20 cellular contexts compared by ENCODE assay signal in the genomic region with DNA sequence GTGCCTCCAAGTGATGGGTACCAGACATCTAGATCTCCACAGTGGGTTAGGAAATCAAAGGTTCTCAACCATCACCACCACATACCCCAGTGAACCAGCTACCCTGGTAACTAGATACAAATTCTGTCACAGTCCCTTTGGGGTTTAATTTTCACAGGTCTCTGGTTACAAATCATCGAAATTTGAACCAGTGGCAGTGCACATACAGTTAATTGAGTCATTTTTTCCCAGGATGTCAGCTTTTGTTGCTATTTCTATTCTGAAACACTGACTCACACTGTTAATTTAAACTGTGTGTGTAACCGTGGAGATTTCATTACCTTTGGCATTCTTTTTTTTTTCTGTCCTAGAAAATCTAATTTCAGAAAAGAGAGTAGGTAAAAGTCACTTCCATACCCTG.
DNase-seq lines count a peak whose midpoint lies in the region; ATAC-seq, FAIRE-seq and TF ChIP-seq lines count a peak whose summit lies in the region.
"Had no signal": no experiment of that assay in that cellular context is flagged by ENCODE, and none has a peak within 500 bp of the region (broad histone marks: within the 10 kb centered on the region; RNA-seq: fewer than 3 reads in every experiment).

No MANE protein-coding gene starts in this region.

- no peak overlapping the region for H3K27ac Mint-ChIP-seq in activated CD8-positive, alpha-beta T cell treated with anti-CD3 and anti-CD28 coated beads, Interleukin-2, amount 10 ng/mL, durations not matched to agents 7 days and 5 days
- H3K27ac Mint-ChIP-seq: B cell; CD4-positive, alpha-beta memory T cell had no signal

- no peak for FAIRE-seq in bronchial epithelial cell (lab: Jason Lieb, UNC)
- FAIRE-seq: D721Med, GM19239, H54 had no signal

- no peak overlapping the region for H3K4me3 ChIP-seq in bronchial epithelial cell (ENCODE audit: low read depth, low read length)

- H3K36me3 ChIP-seq in bronchial epithelial cell (ENCODE audit: control insufficient read depth, insufficient read depth, low read length): no peaks in the 10 kb centered on the region

- POLR2A ChIA-PET in activated CD8-positive, alpha-beta T cell treated with anti-CD3 and anti-CD28 coated beads, Interleukin-2, amount 10 ng/mL, durations not matched to agents 7 days and 5 days (lab: Charles Lee): no interaction called here

- H3K9me3 Mint-ChIP-seq in activated CD8-positive, alpha-beta T cell treated with anti-CD3 and anti-CD28 coated beads, Interleukin-2, amount 10 ng/mL, durations not matched to agents 7 days and 5 days (ENCODE audit: insufficient read depth): no peaks in the 10 kb centered on the region

- no peaks in the 10 kb centered on the region for H3K27me3 ChIP-seq in bronchial epithelial cell (ENCODE audit: control insufficient read depth, insufficient read depth, low read length)

- H3K36me3 Mint-ChIP-seq in activated CD8-positive, alpha-beta T cell treated with anti-CD3 and anti-CD28 coated beads, Interleukin-2, amount 10 ng/mL, durations not matched to agents 7 days and 5 days (ENCODE audit: low read depth): no peaks in the 10 kb centered on the region
- H3K36me3 Mint-ChIP-seq: CD4-positive, alpha-beta memory T cell had no signal

- no peak for TF ChIP-seq CTCF in bronchial epithelial cell (IDR thresholded peaks at IDR 0.05; ENCODE audit: insufficient read depth, low read length, severe bottlenecking)

- CTCF ChIA-PET in activated CD8-positive, alpha-beta T cell treated with anti-CD3 and anti-CD28 coated beads, Interleukin-2, amount 10 ng/mL, durations not matched to agents 7 days and 5 days (lab: Charles Lee): interaction anchor here (0.7 kb wide), 1 partner anchor 1896 kb away, joined by 3 read pairs; no protein-coding TSS in a partner anchor

- peak; percentile 36 for DNase-seq in NCI-H2171 treated with DMSO at 0.1 percent for 48 hours (lab: John Stamatoyannopoulos, UW)
- DNase-seq in NCI-H2171 (lab: John Stamatoyannopoulos, UW): no peak
- peak; percentile 44 for DNase-seq in bronchial epithelial cell (ENCODE audit: low read depth)
- peak; percentile 43 for DNase-seq in kidney glomerular epithelial cell (lab: John Stamatoyannopoulos, UW)
- peak; percentile 53 for DNase-seq in renal cortical epithelial cell (ENCODE audit: low read depth)
- no peak for DNase-seq in AG08395 (ENCODE audit: low spot score)
- DNase-seq in activated CD8-positive, alpha-beta T cell treated with anti-CD3 and anti-CD28 coated beads, Interleukin-2, amount 10 ng/mL, durations not matched to agents 7 days and 5 days: no peak
- DNase-seq: ACHN; C1 segment of cervical spinal cord; CD4-positive, alpha-beta memory T cell; COR-L47; DMS153; GF-D8; IMR-90 had no signal

- H3K4me1 Mint-ChIP-seq in activated CD8-positive, alpha-beta T cell treated with anti-CD3 and anti-CD28 coated beads, Interleukin-2, amount 10 ng/mL, durations not matched to agents 7 days and 5 days (ENCODE audit: low read depth): no peaks in the 10 kb centered on the region
- H3K4me1 Mint-ChIP-seq: B cell; CD4-positive, alpha-beta memory T cell had no signal

- no peaks in the 10 kb centered on the region for H3K27me3 Mint-ChIP-seq in activated CD8-positive, alpha-beta T cell treated with anti-CD3 and anti-CD28 coated beads, Interleukin-2, amount 10 ng/mL, durations not matched to agents 7 days and 5 days (ENCODE audit: low read depth)
- H3K27me3 Mint-ChIP-seq: B cell; CD4-positive, alpha-beta memory T cell had no signal

- H3K4me3 Mint-ChIP-seq in activated CD8-positive, alpha-beta T cell treated with anti-CD3 and anti-CD28 coated beads, Interleukin-2, amount 10 ng/mL, durations not matched to agents 7 days and 5 days: no peak overlapping the region
- H3K4me3 Mint-ChIP-seq: B cell; CD4-positive, alpha-beta memory T cell had no signal

- ATAC-seq in activated CD8-positive, alpha-beta T cell treated with anti-CD3 and anti-CD28 coated beads, Interleukin-2, amount 10 ng/mL, durations not matched to agents 7 days and 5 days: no peak
- no peak for ATAC-seq in HG03439 (IDR thresholded peaks at IDR 0.05; ENCODE audit: unreplicated experiment)
- ATAC-seq: HCT116 had no signal

Comparison
In these comparisons a context has a peak if more than half of its experiments do, and no peak if none do; other contexts are left out.
1. DNase-seq: peak in NCI-H2171 treated with DMSO at 0.1 percent for 48 hours (single experiment), bronchial epithelial cell (single experiment), kidney glomerular epithelial cell (single experiment) and renal cortical epithelial cell (single experiment); none in NCI-H2171 (single experiment), AG08395 (single experiment) and activated CD8-positive, alpha-beta T cell treated with anti-CD3 and anti-CD28 coated beads, Interleukin-2, amount 10 ng/mL, durations not matched to agents 7 days and 5 days (single experiment).